Comparison of ENCODE assay signal across 8 cellular contexts in genomic region chr17:4789951-4790704, GRCh38. TPM values are rescaled to one million over a fixed set of nuclear protein-coding genes. Genes with fewer than 3 reads are reported as not detected.
DNase-seq lines count a peak whose midpoint lies in the region; ATAC-seq lines count a peak whose summit lies in the region.

No MANE protein-coding gene starts in this region.

- no CpG with 5 or more reads among the region's 91 CpGs for WGBS in mesendoderm (ENCODE audit: extremely low coverage, insufficient coverage, low lambda C conversion rate)

- H4K5ac ChIP-seq in mesendoderm (ENCODE audit: low read length), result no peak overlapping the region

- no peak overlapping the region for H2AK5ac ChIP-seq in mesendoderm (ENCODE audit: low read length)

- no peak overlapping the region for H2BK120ac ChIP-seq in mesendoderm (ENCODE audit: low read depth, low read length)

- no peaks in the 10 kb centered on the region for H3K9me3 ChIP-seq in BLaER1
- H3K9me3 ChIP-seq in effector memory CD4-positive, alpha-beta T cell (ENCODE audit: control insufficient read depth, low read length), result no peaks in the 10 kb centered on the region

- DNase-seq in NCI-H82 treated with DMSO at 0.1 percent for 48 hours (lab: John Stamatoyannopoulos, UW; ENCODE audit: unreplicated experiment) (peak; percentile 66), mesendoderm (peak; percentile 78)
- DNase-seq in activated CD8-positive, alpha-beta memory T cell treated with anti-CD3 and anti-CD28 coated beads for 24 hours, result peak; percentile 89
- peak; percentile 59 to 68 (median 64) for DNase-seq in effector memory CD4-positive, alpha-beta T cell
- peak; percentile 52 for DNase-seq in stimulated activated CD8-positive, alpha-beta memory T cell treated with anti-CD3 and anti-CD28 coated beads, Interleukin-12 subunit alpha, Interleukin-12 subunit beta, amount 100 ng/mL, for 24 hours (ENCODE audit: extremely low read depth)

- H3K79me1 ChIP-seq in mesendoderm (ENCODE audit: low read length), result no peaks in the 10 kb centered on the region

- no peaks in the 10 kb centered on the region for H3K79me2 ChIP-seq in mesendoderm (ENCODE audit: control insufficient read depth, insufficient read depth, low read length)

- H3K4me1 ChIP-seq in BLaER1 (peaks cover 44% of the 10 kb centered on the region), mesendoderm (ENCODE audit: control insufficient read depth, low read depth, low read length) (peaks cover 2% of the 10 kb centered on the region)
- peaks cover 20% of the 10 kb centered on the region for H3K4me1 ChIP-seq in effector memory CD4-positive, alpha-beta T cell (ENCODE audit: control insufficient read depth, insufficient read depth, low read length, poor library complexity, severe bottlenecking)

- H4K20me1 ChIP-seq in BLaER1, result peaks cover 29% of the 10 kb centered on the region

- H3K4me3 ChIP-seq in BLaER1 (peak overlapping the region; percentile 75), mesendoderm (ENCODE audit: low read length) (peak overlapping the region; percentile 46)
- peak overlapping the region; percentile 62 for H3K4me3 ChIP-seq in effector memory CD4-positive, alpha-beta T cell (ENCODE audit: insufficient read depth, low read depth, low read length, poor library complexity, severe bottlenecking)

- peak overlapping the region; percentile 66 for H3K23ac ChIP-seq in mesendoderm (ENCODE audit: low read length)

- ATAC-seq in GM19043 (IDR thresholded peaks at IDR 0.05; ENCODE audit: low read depth, unreplicated experiment) (peak; percentile 85), HG03378 (IDR thresholded peaks at IDR 0.05; ENCODE audit: unreplicated experiment) (peak; percentile 63)

- H3K56ac ChIP-seq in mesendoderm (ENCODE audit: low read length), result peak overlapping the region; percentile 95

- no peaks in the 10 kb centered on the region for H3K36me3 ChIP-seq in BLaER1
- no peaks in the 10 kb centered on the region for H3K36me3 ChIP-seq in effector memory CD4-positive, alpha-beta T cell (ENCODE audit: control insufficient read depth, insufficient read depth, low read length)
- no peaks in the 10 kb centered on the region for H3K36me3 ChIP-seq in mesendoderm (ENCODE audit: control insufficient read depth, insufficient read depth, low read length)

- peak overlapping the region; percentile 99 for H3K4me2 ChIP-seq in BLaER1
- peak overlapping the region; percentile 84 for H3K4me2 ChIP-seq in mesendoderm (ENCODE audit: low read length)

- H4K8ac ChIP-seq in mesendoderm (ENCODE audit: low read depth, low read length), result no peak overlapping the region

- peak overlapping the region; percentile 61 for H3K18ac ChIP-seq in mesendoderm (ENCODE audit: low read length)

- H2BK5ac ChIP-seq in mesendoderm (ENCODE audit: low read length), result no peak overlapping the region

- H3K9ac ChIP-seq in BLaER1 (peak overlapping the region; percentile 79), mesendoderm (ENCODE audit: low read length) (peak overlapping the region; percentile 90)

- H3K27me3 ChIP-seq in BLaER1 (peaks cover 45% of the 10 kb centered on the region), mesendoderm (ENCODE audit: insufficient read depth, low read length, poor library complexity) (peaks cover 2% of the 10 kb centered on the region)
- H3K27me3 ChIP-seq in effector memory CD4-positive, alpha-beta T cell (replicated peaks; ENCODE audit: control insufficient read depth, insufficient read depth, low read length, poor library complexity, severe bottlenecking), result peaks cover 15% of the 10 kb centered on the region

- peak overlapping the region; percentile 72 for H3K27ac ChIP-seq in BLaER1
- H3K27ac ChIP-seq in effector memory CD4-positive, alpha-beta T cell (ENCODE audit: insufficient read depth, low read length, poor library complexity, severe bottlenecking), result peak overlapping the region; percentile 77
- peak overlapping the region; percentile 17 for H3K27ac ChIP-seq in mesendoderm (ENCODE audit: low read depth, low read length)

- no peak overlapping the region for H3K4ac ChIP-seq in mesendoderm (ENCODE audit: low read depth, low read length)

- no peak overlapping the region for H2BK15ac ChIP-seq in mesendoderm (replicated peaks; ENCODE audit: low read depth)

RNA-seq across cellular contexts. Expression of gene GLTPD2, which starts 1.4 kb away (rescaled TPM):
- polyA plus RNA-seq in mesendoderm (2013, experiment 1 of 2), result not detected
- polyA plus RNA-seq in mesendoderm (2013, experiment 2 of 2), result 0.04 TPM

RNA-seq across cellular contexts. Expression of gene VMO1, which starts 4.0 kb away (rescaled TPM):
- polyA plus RNA-seq in mesendoderm (2013, experiment 1 of 2), result 0.13 TPM
- polyA plus RNA-seq in mesendoderm (2013, experiment 2 of 2), result 0.17 TPM

RNA-seq across cellular contexts. Expression of gene PSMB6, which starts 5.8 kb away (rescaled TPM):
- 350 TPM for polyA plus RNA-seq in mesendoderm (2013, experiment 1 of 2)
- polyA plus RNA-seq in mesendoderm (2013, experiment 2 of 2), result 348 TPM

RNA-seq across cellular contexts. Expression of gene PLD2, which starts 16.8 kb away (rescaled TPM):
- 15.8 TPM for polyA plus RNA-seq in mesendoderm (2013, experiment 1 of 2)
- polyA plus RNA-seq in mesendoderm (2013, experiment 2 of 2), result 17.0 TPM

Comparison
In these comparisons a context has a peak if more than half of its experiments do, and no peak if none do; other contexts are left out.
1. Peak in every context shown above with its lines: DNase-seq, ATAC-seq, H3K4me3 ChIP-seq and H3K27ac ChIP-seq.
2. H3K27ac ChIP-seq: peak in every context shown above with its lines; median percentile 77 in effector memory CD4-positive, alpha-beta T cell; 72 in BLaER1; 17 in mesendoderm.